In genomic region chr7:128794436-128794835, GRCh38 we compare ENCODE assay signal across 31 cellular contexts. TPM values are rescaled to one million over a fixed set of nuclear protein-coding genes. Genes with fewer than 3 reads are reported as not detected.
"Had no signal": no experiment of that assay in that cellular context is flagged by ENCODE, and none has a peak within 500 bp of the region (broad histone marks: within the 10 kb centered on the region; RNA-seq: fewer than 3 reads in every experiment).

No MANE protein-coding gene starts in this region.

- H3K27me3 ChIP-seq: colonic mucosa, right atrium auricular region, thyroid gland had no signal

- H3K27ac ChIP-seq: colonic mucosa, esophagus squamous epithelium, left lung, prostate gland, right atrium auricular region, stomach, thyroid gland had no signal

- ATAC-seq: left cardiac atrium; left lung; naive thymus-derived CD4-positive, alpha-beta T cell; sciatic nerve; stimulated activated effector memory CD8-positive, alpha-beta T cell treated with anti-CD3 and anti-CD28 coated beads, Interleukin-12 subunit alpha, Interleukin-12 subunit beta, amount 100 ng/mL, for 72 hours had no signal

- H3K9me3 Mint-ChIP-seq: naive thymus-derived CD4-positive, alpha-beta T cell; nephron; stimulated activated effector memory CD8-positive, alpha-beta T cell treated with anti-CD3 and anti-CD28 coated beads, Interleukin-12 subunit alpha, Interleukin-12 subunit beta, amount 100 ng/mL, for 72 hours had no signal

- DNase-seq: colonic mucosa; effector memory CD4-positive, alpha-beta T cell; esophagus squamous epithelium; left cardiac atrium; left lung; mesenchymal stem cell; midbrain; stimulated activated CD4-positive, alpha-beta T cell treated with anti-CD3 and anti-CD28 coated beads, Interleukin-12 subunit alpha, Interleukin-12 subunit beta, amount 100 ng/mL, for 4 hours; stimulated activated CD4-positive, alpha-beta T cell treated with anti-CD3 and anti-CD28 coated beads, Interleukin-4, amount 100 ng/mL, for 1 hour; stimulated activated naive CD4-positive, alpha-beta T cell treated with Interleukin-2 at 50 U/mL for 16 hours; stomach had no signal

- H3K4me3 ChIP-seq: colonic mucosa, esophagus squamous epithelium, left lung, prostate gland, right atrium auricular region, smooth muscle cell, stomach, thyroid gland had no signal

- H3K4me3 Mint-ChIP-seq: stimulated activated effector memory CD8-positive, alpha-beta T cell treated with anti-CD3 and anti-CD28 coated beads, Interleukin-12 subunit alpha, Interleukin-12 subunit beta, amount 100 ng/mL, for 72 hours had no signal

- H3K27ac Mint-ChIP-seq: nephron, type B pancreatic cell had no signal

- H3K4me2 ChIP-seq: smooth muscle cell had no signal

- H3K9me3 ChIP-seq: colonic mucosa, esophagus squamous epithelium, left lung, prostate gland, right atrium auricular region, stomach, thyroid gland had no signal

- H3K36me3 Mint-ChIP-seq: stimulated activated effector memory CD8-positive, alpha-beta T cell treated with anti-CD3 and anti-CD28 coated beads, Interleukin-12 subunit alpha, Interleukin-12 subunit beta, amount 100 ng/mL, for 72 hours had no signal

- H3K4me1 ChIP-seq: prostate gland had no signal

- H3K36me3 ChIP-seq: colonic mucosa, esophagus squamous epithelium, left lung, prostate gland, right atrium auricular region, thyroid gland had no signal

RNA-seq across cellular contexts. Expression of gene OPN1SW, which starts 18.8 kb away (rescaled TPM):
- total RNA-seq: chondrocyte; colonic mucosa; dermis blood vessel endothelial cell; esophagus squamous epithelium; frontal cortex; kidney epithelial cell; left cardiac atrium; left lung; lower leg skin; lung microvascular endothelial cell; mucosa of gallbladder; naive thymus-derived CD4-positive, alpha-beta T cell; osteocyte; prostate gland; right atrium auricular region; sciatic nerve; smooth muscle cell; stomach; subcutaneous adipose tissue; temporal lobe; thyroid gland; urinary bladder had no signal
- polyA plus RNA-seq: naive thymus-derived CD4-positive, alpha-beta T cell; stomach; urinary bladder had no signal

RNA-seq across cellular contexts. Expression of gene FLNC, which starts 35.8 kb away (rescaled TPM):
- polyA plus RNA-seq: naive thymus-derived CD4-positive, alpha-beta T cell had no signal
